Comparison of ENCODE assay signal across 8 cellular contexts in the genomic region with DNA sequence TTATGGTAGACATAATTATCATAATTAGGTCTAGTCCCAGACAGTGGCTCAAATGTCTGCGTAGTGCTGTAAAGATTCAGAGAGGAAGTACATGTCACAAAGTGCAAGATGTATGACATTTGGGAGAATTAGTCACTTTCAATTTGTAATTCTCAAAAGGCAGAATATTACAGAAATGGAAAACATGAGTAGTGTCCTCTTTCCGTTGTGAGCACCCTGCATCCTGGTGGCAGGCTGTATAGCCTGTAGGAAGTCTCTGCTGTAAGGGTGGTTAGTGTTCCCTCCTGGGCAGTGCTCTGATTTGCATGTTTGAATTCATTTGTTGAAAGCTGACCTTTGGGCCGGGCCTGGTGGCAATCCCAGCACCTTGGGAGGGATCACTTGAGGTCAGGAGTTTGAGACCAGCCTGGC. TPM values are rescaled to one million over a fixed set of nuclear protein-coding genes. Genes with fewer than 3 reads are reported as not detected.
DNase-seq lines count a peak whose midpoint lies in the region; ATAC-seq and TF ChIP-seq lines count a peak whose summit lies in the region.

No MANE protein-coding gene starts in this region.

- H3K4me2 ChIP-seq in SK-N-SH = peak overlapping the region; percentile 26

- in situ Hi-C loops in GM13977 (cut with MboI; ENCODE audit: low pct_unique_long_range_greater_than_20kb, low sequenced_read_pairs, unreplicated experiment) = no loop called here

- H4K20me1 ChIP-seq in SK-N-SH (ENCODE audit: insufficient read depth) = peaks cover 49% of the 10 kb centered on the region

- peak; percentile 73 for ATAC-seq in HG02938 (IDR thresholded peaks at IDR 0.05; ENCODE audit: unreplicated experiment)

- no peak for TF ChIP-seq CTCF in SK-N-SH (IDR thresholded peaks at IDR 0.05)
- no peak for TF ChIP-seq CTCF in GM13977 (IDR thresholded peaks at IDR 0.05; ENCODE audit: extremely low read depth, insufficient read depth, missing control alignments)

- H3K27me3 ChIP-seq in SK-N-SH (ENCODE audit: insufficient read depth) = no peaks in the 10 kb centered on the region

- H3K9ac ChIP-seq in SK-N-SH = no peak overlapping the region

- TF ChIP-seq EP300 in SK-N-SH (IDR thresholded peaks at IDR 0.05; ENCODE audit: borderline replicate concordance in 1 of 2, low read depth in 1 of 2, low read length in 1 of 2) = peak in 1 of 2 experiments; percentile 45; a peak in 2 of 4 replicates

- no peaks in the 10 kb centered on the region for H3K9me2 ChIP-seq in SK-N-SH

- H3F3A ChIP-seq in SK-N-SH (replicated peaks; ENCODE audit: insufficient read depth) = peaks cover 20% of the 10 kb centered on the region

- TF ChIP-seq RAD21 in SK-N-SH (IDR thresholded peaks at IDR 0.05; ENCODE audit: low read length) = no peak

- POLR2A ChIA-PET in SK-N-SH (lab: Yijun Ruan, JAX) = no interaction called here

- peak; percentile 24 for DNase-seq in stimulated activated CD4-positive, alpha-beta T cell treated with anti-CD3 and anti-CD28 coated beads, Interleukin-1b, Interleukin-23, amount 100 ng/mL, for 48 hours
- no peak for DNase-seq in stimulated activated CD4-positive, alpha-beta T cell treated with anti-CD3 and anti-CD28 coated beads, Interleukin-4, amount 100 ng/mL, for 1 hour
- DNase-seq in SK-N-SH (no peak), NCI-H1694 (lab: John Stamatoyannopoulos, UW) (no peak), GM13977 (ENCODE audit: low spot score) (no peak), NCI-H1048 (lab: John Stamatoyannopoulos, UW) (no peak)
- DNase-seq in central memory CD4-positive, alpha-beta T cell = no peak

- H2AFZ ChIP-seq in SK-N-SH (ENCODE audit: low read depth) = no peak overlapping the region

- peaks cover 0 to 12% of the 10 kb centered on the region in 2 experiments for H3K36me3 ChIP-seq in SK-N-SH (replicated peaks in 1 of 2; ENCODE audit: control insufficient read depth in 1 of 2, insufficient read depth in 2 of 2, low read length in 1 of 2)

- 18% methylated on average over 3 of the region's 3 CpGs for WGBS in SK-N-SH (ENCODE audit: low lambda C conversion rate)

- peak overlapping the region; percentile 24 to 60; a peak in 2 of 4 replicates for H3K27ac ChIP-seq in SK-N-SH (ENCODE audit: low read depth in 2 of 2, low read length in 1 of 2)

- H3K79me2 ChIP-seq in SK-N-SH (ENCODE audit: insufficient read depth) = peaks cover 94% of the 10 kb centered on the region

- CTCF ChIA-PET in SK-N-SH (lab: Yijun Ruan, JAX) = interaction anchor here (0.7 to 1.4 kb wide), 2 partner anchors 17 to 572 kb away, joined by 3 to 9 read pairs; a partner anchor contains a TSS

- H3K4me3 ChIP-seq in SK-N-SH (ENCODE audit: low read depth in 2 of 2, low read length in 1 of 2) = no peak overlapping the region

- peaks cover 7% of the 10 kb centered on the region for H3K9me3 ChIP-seq in SK-N-SH

- H3K4me1 ChIP-seq in SK-N-SH (ENCODE audit: control insufficient read depth in 1 of 2, insufficient read depth in 2 of 2, low read depth in 1 of 2, low read length in 1 of 2) = peaks cover 4 to 20% of the 10 kb centered on the region in 2 experiments; a peak in 3 of 4 replicates

TF ChIP-seq in SK-N-SH, 30 proteins besides CTCF, POLR2A, EP300 and RAD21:
- TF ChIP-seq FOSL2 (IDR thresholded peaks at IDR 0.05; ENCODE audit: borderline replicate concordance, low read depth) = peak; percentile 43
- peak; percentile 58 for TF ChIP-seq JUND (IDR thresholded peaks at IDR 0.05)
- TF ChIP-seq SIN3A (IDR thresholded peaks at IDR 0.05; ENCODE audit: borderline replicate concordance, low read depth, low read length) = 0 out of 2 replicates have a peak, but pooled peaks have one; percentile 30
- peak; percentile 25; the same call in 1 of the 2 replicates for TF ChIP-seq POLR2AphosphoS5 (IDR thresholded peaks at IDR 0.05; ENCODE audit: low read depth, low read length)
- TF ChIP-seq, protein P1, sequence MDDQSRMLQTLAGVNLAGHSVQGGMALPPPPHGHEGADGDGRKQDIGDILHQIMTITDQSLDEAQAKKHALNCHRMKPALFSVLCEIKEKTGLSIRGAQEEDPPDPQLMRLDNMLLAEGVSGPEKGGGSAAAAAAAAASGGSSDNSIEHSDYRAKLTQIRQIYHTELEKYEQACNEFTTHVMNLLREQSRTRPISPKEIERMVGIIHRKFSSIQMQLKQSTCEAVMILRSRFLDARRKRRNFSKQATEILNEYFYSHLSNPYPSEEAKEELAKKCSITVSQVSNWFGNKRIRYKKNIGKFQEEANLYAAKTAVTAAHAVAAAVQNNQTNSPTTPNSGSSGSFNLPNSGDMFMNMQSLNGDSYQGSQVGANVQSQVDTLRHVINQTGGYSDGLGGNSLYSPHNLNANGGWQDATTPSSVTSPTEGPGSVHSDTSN (IDR thresholded peaks at IDR 0.05) = peak; percentile 90
- peak; percentile 68 for TF ChIP-seq TCF12 (IDR thresholded peaks at IDR 0.05)
- no peak for TF ChIP-seq FOXJ3 (CRISPR knock-in tag; IDR thresholded peaks at IDR 0.05)
- no peak for TF ChIP-seq NFIC (IDR thresholded peaks at IDR 0.05; ENCODE audit: borderline replicate concordance)
- TF ChIP-seq GATA2 (CRISPR knock-in tag; IDR thresholded peaks at IDR 0.05) = no peak

RNA-seq across cellular contexts. Expression of a gene that starts 17.0 kb away (rescaled TPM):
- polyA plus RNA-seq in SK-N-SH (2012; rRNA removed) = 13.9 and 15.6 TPM in 2 replicates
- polyA plus RNA-seq in SK-N-SH (2012; cell fraction: cytosol; rRNA removed) = 21.5 and 23.1 TPM in 2 replicates
- polyA plus RNA-seq in SK-N-SH (2012; cell fraction: nucleus; rRNA removed) = 7.3 and 13.4 TPM in 2 replicates
